ENCODE assay signal across 32 cellular contexts in the genomic region with DNA sequence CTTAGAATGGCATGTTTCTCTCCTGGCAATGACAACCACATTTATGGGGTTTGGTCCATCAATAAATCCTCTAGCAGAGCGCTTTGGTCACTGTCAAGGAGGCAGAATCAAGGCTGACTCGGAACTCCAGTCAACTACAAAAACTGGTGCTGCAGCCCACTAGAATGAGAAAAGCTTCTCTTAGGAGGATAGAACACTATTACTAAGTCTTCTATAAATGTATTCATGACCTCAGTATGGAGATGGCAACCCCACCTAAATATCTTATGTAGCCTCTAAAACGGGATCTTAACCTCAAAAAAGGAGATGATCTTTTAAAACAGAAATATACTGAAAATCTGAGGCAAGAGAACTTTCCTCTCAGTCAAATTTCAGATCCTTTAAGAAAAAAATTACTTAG.
"Had no signal": no experiment of that assay in that cellular context is flagged by ENCODE, and none has a peak within 500 bp of the region (broad histone marks: within the 10 kb centered on the region; RNA-seq: fewer than 3 reads in every experiment).

No MANE protein-coding gene starts in this region.

- H3K9me3 ChIP-seq: MG63 had no signal

- H3K9ac ChIP-seq: KMS-11 had no signal

- DNase-seq: Karpas-422, Kasumi-1, KBM-7, KG1, MG63, MM.1S, NCI-H1092, NCI-H1092 treated with DMSO at 0.1 percent for 48 hours, NCI-H1105, NCI-H1105 treated with DMSO at 0.1 percent for 48 hours, NCI-H1417, NCI-H1417 treated with DMSO at 0.1 percent for 48 hours, NCI-H1436, NCI-H1436 treated with DMSO at 0.1 percent for 48 hours, NCI-H146, NCI-H1694, NCI-H1694 treated with DMSO at 0.1 percent for 48 hours, NCI-H187, NCI-H187 treated with DMSO at 0.1 percent for 48 hours, NCI-H1930, NCI-H2029, NCI-H2029 treated with DMSO at 0.1 percent for 48 hours, NCI-H2081, NCI-H2081 treated with DMSO at 0.1 percent for 48 hours, NCI-H2107, NCI-H2171, NCI-H2227 treated with DMSO at 0.1 percent for 48 hours, NCI-H226, NCI-H345, NCI-H510A, NCI-H510A treated with DMSO at 0.1 percent for 48 hours had no signal

- H3K4me3 ChIP-seq: MG63 had no signal

- H3K4me2 ChIP-seq: KMS-11 had no signal

- H3K36me3 ChIP-seq: MG63 had no signal

- H3K27me3 ChIP-seq: MG63 had no signal

- H3K27ac ChIP-seq: KMS-11 had no signal
